ENCODE assay signal across 11 cellular contexts in the genomic region with DNA sequence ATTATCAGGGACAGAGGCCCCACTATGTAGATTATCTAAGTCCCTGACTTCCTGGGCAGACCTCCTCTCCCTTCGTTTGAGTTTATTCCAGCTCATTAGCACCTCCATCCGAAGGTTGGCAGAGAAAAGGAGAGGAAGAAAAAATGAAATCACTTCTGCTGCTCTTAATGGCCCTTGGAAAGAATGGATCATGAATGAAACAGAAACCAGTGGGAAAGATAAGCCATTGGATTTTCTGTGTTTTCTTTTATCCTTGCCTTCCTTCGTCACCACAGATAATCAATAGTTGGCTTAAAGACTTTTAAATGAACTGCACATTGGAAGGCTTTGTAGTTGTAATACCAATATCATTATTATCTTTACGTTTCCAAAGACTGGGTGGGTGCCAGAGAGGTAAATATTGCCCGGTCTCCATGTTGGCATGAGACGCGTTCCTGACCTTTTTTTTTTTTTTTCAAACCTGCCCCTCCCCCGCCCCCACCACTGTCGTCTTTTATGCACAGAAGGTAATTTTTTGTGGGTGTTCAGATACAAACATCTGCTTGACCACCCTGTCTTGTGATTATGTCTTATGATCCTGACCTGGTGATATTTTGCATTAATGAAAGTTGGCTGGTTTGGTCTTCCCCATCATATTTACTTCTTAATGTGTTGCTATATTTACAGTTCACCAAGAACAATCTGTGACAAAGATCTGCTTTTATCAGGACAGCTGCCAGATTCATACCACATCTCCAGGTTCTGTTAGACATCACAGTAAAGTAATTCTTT.
DNase-seq lines count a peak whose midpoint lies in the region; ATAC-seq and TF ChIP-seq lines count a peak whose summit lies in the region.
"Had no signal": no experiment of that assay in that cellular context is flagged by ENCODE, and none has a peak within 500 bp of the region (broad histone marks: within the 10 kb centered on the region; RNA-seq: fewer than 3 reads in every experiment).

No MANE protein-coding gene starts in this region.

- CTCF ChIA-PET in Caco-2 (lab: Charles Lee) = interaction anchor here (1.0 kb wide), 1 partner anchor 20 kb away, joined by 3 read pairs; no protein-coding TSS in a partner anchor

- H3K4me1 ChIP-seq in Caco-2 = peaks cover 74% of the 10 kb centered on the region

- H3K36me3 ChIP-seq in Caco-2 (ENCODE audit: control insufficient read depth, insufficient read depth, low read length) = peaks cover 6% of the 10 kb centered on the region

- H3K36me3 Mint-ChIP-seq in Caco-2 (ENCODE audit: insufficient read depth, unreplicated experiment) (peaks cover 92% of the 10 kb centered on the region), naive B cell (peaks cover 22 to 24% of the 10 kb centered on the region in 2 donors)
- peaks cover 64% of the 10 kb centered on the region for H3K36me3 Mint-ChIP-seq in activated naive CD8-positive, alpha-beta T cell treated with anti-CD3 and anti-CD28 coated beads for 36 hours

- no peaks in the 10 kb centered on the region for H3K27me3 ChIP-seq in Caco-2 (replicated peaks; ENCODE audit: control insufficient read depth, insufficient read depth, low read length)

- no TSS peak for BruUV-seq in Caco-2 (replicated peaks; lab: Mats Ljungman, UMichigan)

- H3K4me3 ChIP-seq in Caco-2 (ENCODE audit: low read depth, low read length) = no peak overlapping the region

- H3K27ac Mint-ChIP-seq in Caco-2 (ENCODE audit: unreplicated experiment) = peak overlapping the region; percentile 26
- H3K27ac Mint-ChIP-seq in activated naive CD8-positive, alpha-beta T cell treated with anti-CD3 and anti-CD28 coated beads for 36 hours = peak overlapping the region; percentile 16
- peak overlapping the region; percentile 99 to 100 (median 99) for H3K27ac Mint-ChIP-seq in naive B cell

- H3K4me1 Mint-ChIP-seq in Caco-2 (ENCODE audit: low read depth, unreplicated experiment) (peaks cover 69% of the 10 kb centered on the region), naive B cell (peaks cover 51 to 92% (median 79%) of the 10 kb centered on the region in 3 donors)
- H3K4me1 Mint-ChIP-seq in activated naive CD8-positive, alpha-beta T cell treated with anti-CD3 and anti-CD28 coated beads for 36 hours = peaks cover 48% of the 10 kb centered on the region

- H3K9me3 Mint-ChIP-seq in Caco-2 (ENCODE audit: unreplicated experiment) (no peaks in the 10 kb centered on the region), naive B cell (peaks cover 0 to 3% (median under 1%) of the 10 kb centered on the region in 7 donors)
- peaks cover 10% of the 10 kb centered on the region for H3K9me3 Mint-ChIP-seq in activated naive CD8-positive, alpha-beta T cell treated with anti-CD3 and anti-CD28 coated beads for 36 hours

- POLR2A ChIA-PET in Caco-2 (lab: Charles Lee) = no interaction called here

- H3K27me3 Mint-ChIP-seq in Caco-2 (ENCODE audit: insufficient read depth, unreplicated experiment) (no peaks in the 10 kb centered on the region), naive B cell (no peaks in the 10 kb centered on the region)
- no peaks in the 10 kb centered on the region for H3K27me3 Mint-ChIP-seq in activated naive CD8-positive, alpha-beta T cell treated with anti-CD3 and anti-CD28 coated beads for 36 hours
- H3K27me3 Mint-ChIP-seq: naive thymus-derived CD4-positive, alpha-beta T cell had no signal

- H3K9me3 ChIP-seq in Caco-2 = no peaks in the 10 kb centered on the region

- ATAC-seq in HG02763 (IDR thresholded peaks at IDR 0.05; ENCODE audit: unreplicated experiment) (peak; percentile 45), naive B cell (ENCODE audit: low read depth in 2 of 2) (peak in 1 of 2 donors; percentile 8), GM19324 (IDR thresholded peaks at IDR 0.05; ENCODE audit: low FRiP score, unreplicated experiment) (no peak)
- ATAC-seq: naive thymus-derived CD4-positive, alpha-beta T cell had no signal

- DNase-seq in Caco-2 = no peak
- DNase-seq in activated naive CD8-positive, alpha-beta T cell treated with anti-CD3 and anti-CD28 coated beads for 36 hours = no peak
- peak; percentile 52 for DNase-seq in naive B cell
- DNase-seq in activated CD4-positive, alpha-beta T cell treated with anti-CD3 and anti-CD28 coated beads for 4 hours = no peak
- no peak for DNase-seq in activated CD8-positive, alpha-beta memory T cell treated with anti-CD3 and anti-CD28 coated beads, Interleukin-2, amount 50 U/mL, for 48 hours
- no peak for DNase-seq in stimulated activated naive CD4-positive, alpha-beta T cell (lab: John Stamatoyannopoulos, UW)
- DNase-seq: anterior cingulate cortex; DMS79; naive thymus-derived CD4-positive, alpha-beta T cell had no signal

- H3K4me3 Mint-ChIP-seq in Caco-2 (ENCODE audit: unreplicated experiment) (no peak overlapping the region), naive B cell (peak overlapping the region; percentile 2 to 88 (median 60))
- H3K4me3 Mint-ChIP-seq in activated naive CD8-positive, alpha-beta T cell treated with anti-CD3 and anti-CD28 coated beads for 36 hours = no peak overlapping the region

- TF ChIP-seq CTCF in Caco-2 (IDR thresholded peaks at IDR 0.05; ENCODE audit: insufficient read depth in 1 of 2, low read depth in 1 of 2, low read length in 1 of 2, severe bottlenecking in 1 of 2, unreplicated experiment in 1 of 2) = no peak

- intact Hi-C loops in Caco-2 (cut with micrococcal nuclease; ENCODE audit: unreplicated experiment) = no loop called here

Comparison
In these comparisons a context has a peak if more than half of its experiments do, and no peak if none do; other contexts are left out.
1. H3K27ac Mint-ChIP-seq: peak in every context shown above with its lines; median percentile 99 in naive B cell; 26 in Caco-2; 16 in activated naive CD8-positive, alpha-beta T cell treated with anti-CD3 and anti-CD28 coated beads for 36 hours.
2. H3K4me3 Mint-ChIP-seq: peak in naive B cell (8 of 8); none in Caco-2 (single experiment) and activated naive CD8-positive, alpha-beta T cell treated with anti-CD3 and anti-CD28 coated beads for 36 hours (single experiment).